In genomic region chr4:82905205-82905604, GRCh38 we compare ENCODE assay signal across 8 cellular contexts. TPM values are rescaled to one million over a fixed set of nuclear protein-coding genes. Genes with fewer than 3 reads are reported as not detected.
DNase-seq lines count a peak whose midpoint lies in the region; ATAC-seq, FAIRE-seq and TF ChIP-seq lines count a peak whose summit lies in the region.

No MANE protein-coding gene starts in this region.

- H3K4me3 ChIP-seq in neural progenitor cell: no peak overlapping the region
- no peak overlapping the region for H3K4me3 ChIP-seq in right cardiac atrium (ENCODE audit: low read length)

- H3K27ac Mint-ChIP-seq in activated naive CD8-positive, alpha-beta T cell: peak overlapping the region; percentile 90
- H3K27ac Mint-ChIP-seq in neural progenitor cell: no peak overlapping the region

- no peak overlapping the region for H3K9ac ChIP-seq in neural progenitor cell

- no peak overlapping the region for H3K4me2 ChIP-seq in neural progenitor cell

- H3K4me3 Mint-ChIP-seq in activated naive CD8-positive, alpha-beta T cell: peak overlapping the region; percentile 71
- H3K4me3 Mint-ChIP-seq in neural progenitor cell: no peak overlapping the region

- H3F3A ChIP-seq in neural progenitor cell (ENCODE audit: low read depth): peaks cover 16% of the 10 kb centered on the region

- H4K20me1 ChIP-seq in neural progenitor cell (ENCODE audit: low read depth): no peaks in the 10 kb centered on the region

- WGBS in right cardiac atrium: 79% methylated on average over 2 of the region's 2 CpGs

- TF ChIP-seq POLR2A in GM12891 (IDR thresholded peaks at IDR 0.05; ENCODE audit: low read depth, low read length): no peak

- peak; percentile 91 for FAIRE-seq in GM12891 (lab: Jason Lieb, UNC)

- H3K4me1 ChIP-seq in neural progenitor cell (no peaks in the 10 kb centered on the region), right cardiac atrium (ENCODE audit: control insufficient read depth, insufficient read depth, low read length) (no peaks in the 10 kb centered on the region)

- ATAC-seq in GM21528 (IDR thresholded peaks at IDR 0.05; ENCODE audit: low FRiP score, unreplicated experiment) (peak; percentile 47), right cardiac atrium (no peak)

- H3K36me3 Mint-ChIP-seq in activated naive CD8-positive, alpha-beta T cell: peaks cover 8% of the 10 kb centered on the region
- H3K36me3 Mint-ChIP-seq in neural progenitor cell: peaks cover 6% of the 10 kb centered on the region

- no peaks in the 10 kb centered on the region for H3K9me3 ChIP-seq in neural progenitor cell (ENCODE audit: low read depth)
- no peaks in the 10 kb centered on the region for H3K9me3 ChIP-seq in right cardiac atrium (ENCODE audit: control insufficient read depth, low read length)

- H3K36me3 ChIP-seq in neural progenitor cell: peaks cover 27% of the 10 kb centered on the region

- no peak for TF ChIP-seq CTCF in neural progenitor cell (IDR thresholded peaks at IDR 0.05)

- H3K4me1 Mint-ChIP-seq in activated naive CD8-positive, alpha-beta T cell (ENCODE audit: low read depth): peaks cover 33% of the 10 kb centered on the region
- peaks cover 2% of the 10 kb centered on the region for H3K4me1 Mint-ChIP-seq in neural progenitor cell

- DNase-seq in GM12891 (ENCODE audit: insufficient read length, low spot score): peak; percentile 26
- peak; percentile 81 for DNase-seq in HT1080 (ENCODE audit: low read depth)
- DNase-seq in NCI-H187 (lab: John Stamatoyannopoulos, UW): no peak
- DNase-seq in neural progenitor cell (ENCODE audit: low spot score): no peak
- no peak for DNase-seq in right cardiac atrium
- DNase-seq in SK-N-DZ (ENCODE audit: low spot score): no peak

- H2AFZ ChIP-seq in neural progenitor cell (replicated peaks): no peak overlapping the region

- intact Hi-C loops in right cardiac atrium (cut with DNase I): no loop called here

- no peaks in the 10 kb centered on the region for H3K27me3 ChIP-seq in neural progenitor cell
- no peaks in the 10 kb centered on the region for H3K27me3 ChIP-seq in right cardiac atrium (ENCODE audit: control insufficient read depth, insufficient read depth)

- H3K79me2 ChIP-seq in neural progenitor cell (ENCODE audit: low read depth): peaks cover 41% of the 10 kb centered on the region

- H3K27ac ChIP-seq in neural progenitor cell (no peak overlapping the region), right cardiac atrium (ENCODE audit: low read length) (no peak overlapping the region)

- no peaks in the 10 kb centered on the region for H3K9me3 Mint-ChIP-seq in activated naive CD8-positive, alpha-beta T cell (ENCODE audit: low read depth)
- no peaks in the 10 kb centered on the region for H3K9me3 Mint-ChIP-seq in neural progenitor cell

- no peaks in the 10 kb centered on the region for H3K27me3 Mint-ChIP-seq in activated naive CD8-positive, alpha-beta T cell
- H3K27me3 Mint-ChIP-seq in neural progenitor cell (ENCODE audit: insufficient read depth, low read depth): no peaks in the 10 kb centered on the region

TF ChIP-seq in GM12891, 5 proteins besides CTCF, POLR2A, EP300 and RAD21:
- TF ChIP-seq PAX5 (IDR thresholded peaks at IDR 0.05; ENCODE audit: insufficient read depth, low read length, severe bottlenecking): no peak
- TF ChIP-seq POU2F2 (IDR thresholded peaks at IDR 0.05; ENCODE audit: low read depth, low read length): no peak
- no peak for TF ChIP-seq POLR2AphosphoS5 (IDR thresholded peaks at IDR 0.05; ENCODE audit: low read depth, low read length)
- TF ChIP-seq SPI1 (IDR thresholded peaks at IDR 0.05; ENCODE audit: low read depth, low read length): no peak
- no peak for TF ChIP-seq TAF1 (IDR thresholded peaks at IDR 0.05; ENCODE audit: low read depth, low read length)

RNA-seq across cellular contexts. Expression of gene THAP9, which starts 4.7 kb away (rescaled TPM):
- polyA plus RNA-seq in GM12891 (2012; ENCODE audit: low read depth, missing spikeins): 2.4 TPM
- total RNA-seq in HT1080 (2014; rRNA removed; shearing (Covaris generic)): 2.1 and 3.1 TPM in 2 replicates
- 2.4 and 3.0 TPM in 2 replicates for polyA plus RNA-seq in HT1080 (2015; cell fraction: cytosol; rRNA removed)
- polyA plus RNA-seq in HT1080 (2015; cell fraction: nucleus; rRNA removed): 6.5 and 7.4 TPM in 2 replicates
- total RNA-seq in neural progenitor cell (ENCODE audit: low replicate concordance) (41.3 and 78.7 TPM in 2 replicates), right cardiac atrium (1 to 10 TPM; 3.2 to 6.3 (median 3.7) TPM)
- polyA plus RNA-seq in right cardiac atrium: 2.6 TPM
- 8.8 and 13.7 TPM in 2 replicates for polyA plus RNA-seq in SK-N-DZ (2014; cell fraction: cytosol; rRNA removed)
- polyA plus RNA-seq in SK-N-DZ (2014; cell fraction: nucleus; rRNA removed): 10.0 and 20.0 TPM in 2 replicates

RNA-seq across cellular contexts. Expression of gene SEC31A, which starts 14.3 kb away (rescaled TPM):
- 96.3 TPM for polyA plus RNA-seq in GM12891 (2012; ENCODE audit: low read depth, missing spikeins)
- 65.6 and 93.7 TPM in 2 replicates for total RNA-seq in HT1080 (2014; rRNA removed; shearing (Covaris generic))
- polyA plus RNA-seq in HT1080 (2015; cell fraction: cytosol; rRNA removed): 92.6 and 115 TPM in 2 replicates
- 257 and 277 TPM in 2 replicates for polyA plus RNA-seq in HT1080 (2015; cell fraction: nucleus; rRNA removed)
- 110 and 210 TPM in 2 replicates for total RNA-seq in neural progenitor cell (ENCODE audit: low replicate concordance)
- 100 to 1,000 TPM; 107 to 156 (median 128) TPM for total RNA-seq in right cardiac atrium
- polyA plus RNA-seq in right cardiac atrium: 87.3 TPM
- 66.9 and 98.7 TPM in 2 replicates for polyA plus RNA-seq in SK-N-DZ (2014; cell fraction: cytosol; rRNA removed)
- polyA plus RNA-seq in SK-N-DZ (2014; cell fraction: nucleus; rRNA removed): 76.5 and 121 TPM in 2 replicates

Comparison
In these comparisons a context has a peak if more than half of its experiments do, and no peak if none do; other contexts are left out.
1. DNase-seq: peak in GM12891 (single experiment) and HT1080 (single experiment); none in NCI-H187 (0 of 2), neural progenitor cell (single experiment), right cardiac atrium (0 of 3) and SK-N-DZ (single experiment).